In the genomic region with DNA sequence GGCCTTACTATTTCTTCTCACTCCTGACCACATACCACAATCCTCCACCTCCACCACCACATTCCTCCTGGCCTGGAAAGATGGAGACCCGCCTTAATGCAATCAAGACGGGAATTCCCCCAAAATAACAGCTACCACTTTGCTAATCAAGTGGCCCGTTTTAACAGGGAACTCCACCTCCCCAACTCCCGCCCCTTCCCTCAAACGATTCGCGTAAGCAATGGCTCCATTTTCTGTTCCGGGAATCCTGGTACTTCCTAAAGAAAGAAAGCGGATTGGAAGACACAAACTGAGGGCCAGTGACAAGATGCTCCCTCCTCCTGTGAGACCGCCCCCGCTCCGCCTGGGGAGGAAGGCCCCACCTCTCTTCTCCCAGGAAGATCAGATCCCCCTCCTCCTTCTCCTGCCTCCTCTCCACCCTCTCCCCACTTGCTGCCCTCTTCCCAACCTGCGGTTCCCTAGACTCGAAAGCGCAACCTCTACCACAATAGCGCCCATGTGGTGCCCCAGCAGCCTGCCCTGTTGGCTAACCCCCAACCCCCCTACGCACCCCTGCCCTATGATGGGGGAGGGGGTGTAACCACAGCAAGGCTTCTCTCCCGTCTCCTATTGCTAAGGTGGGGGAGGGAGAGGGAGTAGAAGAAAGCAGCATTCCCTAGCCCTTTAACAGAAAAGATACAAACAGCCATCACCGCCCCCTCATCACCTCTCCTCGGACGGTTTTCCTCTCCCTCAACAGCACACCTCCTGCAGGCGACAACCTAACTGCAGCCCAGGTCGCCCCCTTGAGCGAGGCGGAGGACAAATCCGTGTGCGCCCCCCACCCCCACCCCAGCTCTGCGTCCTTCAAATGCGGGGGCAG, we compare ENCODE assay signal across 1 cellular context.
TF ChIP-seq lines count a peak whose summit lies in the region.

No MANE protein-coding gene starts in this region.

TF ChIP-seq in HEK293, 187 proteins besides CTCF, POLR2A, EP300 and RAD21 (continued from another document and continues in another):
- TF ChIP-seq, protein P1, sequence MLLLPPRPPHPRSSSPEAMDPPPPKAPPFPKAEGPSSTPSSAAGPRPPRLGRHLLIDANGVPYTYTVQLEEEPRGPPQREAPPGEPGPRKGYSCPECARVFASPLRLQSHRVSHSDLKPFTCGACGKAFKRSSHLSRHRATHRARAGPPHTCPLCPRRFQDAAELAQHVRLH (tag by site-specific recombination; IDR thresholded peaks at IDR 0.05): no peak; the same call in 1 of the 2 replicates
- TF ChIP-seq YY1 (tag by site-specific recombination; IDR thresholded peaks at IDR 0.05): no peak
- peak; percentile 79 for TF ChIP-seq ZBTB10 (tag by site-specific recombination; IDR thresholded peaks at IDR 0.05)
- TF ChIP-seq ZNF335 (tag by site-specific recombination; conservative IDR thresholded peaks at IDR 0.05): peak; percentile 75
- TF ChIP-seq ZBTB1 (tag by site-specific recombination; IDR thresholded peaks at IDR 0.05): no peak
- no peak for TF ChIP-seq ZNF146 (tag by site-specific recombination; IDR thresholded peaks at IDR 0.05)
- TF ChIP-seq, protein P2, sequence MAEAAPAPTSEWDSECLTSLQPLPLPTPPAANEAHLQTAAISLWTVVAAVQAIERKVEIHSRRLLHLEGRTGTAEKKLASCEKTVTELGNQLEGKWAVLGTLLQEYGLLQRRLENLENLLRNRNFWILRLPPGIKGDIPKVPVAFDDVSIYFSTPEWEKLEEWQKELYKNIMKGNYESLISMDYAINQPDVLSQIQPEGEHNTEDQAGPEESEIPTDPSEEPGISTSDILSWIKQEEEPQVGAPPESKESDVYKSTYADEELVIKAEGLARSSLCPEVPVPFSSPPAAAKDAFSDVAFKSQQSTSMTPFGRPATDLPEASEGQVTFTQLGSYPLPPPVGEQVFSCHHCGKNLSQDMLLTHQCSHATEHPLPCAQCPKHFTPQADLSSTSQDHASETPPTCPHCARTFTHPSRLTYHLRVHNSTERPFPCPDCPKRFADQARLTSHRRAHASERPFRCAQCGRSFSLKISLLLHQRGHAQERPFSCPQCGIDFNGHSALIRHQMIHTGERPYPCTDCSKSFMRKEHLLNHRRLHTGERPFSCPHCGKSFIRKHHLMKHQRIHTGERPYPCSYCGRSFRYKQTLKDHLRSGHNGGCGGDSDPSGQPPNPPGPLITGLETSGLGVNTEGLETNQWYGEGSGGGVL (tag by site-specific recombination; IDR thresholded peaks at IDR 0.05): peak; percentile 99
- TF ChIP-seq ZNF76 (tag by site-specific recombination; IDR thresholded peaks at IDR 0.05; ENCODE audit: borderline replicate concordance, low read depth): peak; percentile 55; the same call in 1 of the 2 replicates
- no peak for TF ChIP-seq ZNF404 (tag by site-specific recombination; IDR thresholded peaks at IDR 0.05)
- no peak for TF ChIP-seq ZNF660 (tag by site-specific recombination; IDR thresholded peaks at IDR 0.05)
- peak; percentile 17; the same call in 1 of the 2 replicates for TF ChIP-seq ZNF24 (tag by site-specific recombination; IDR thresholded peaks at IDR 0.05)
- TF ChIP-seq ZNF629 (tag by site-specific recombination; IDR thresholded peaks at IDR 0.05): no peak
- TF ChIP-seq ZNF513 (tag by site-specific recombination; IDR thresholded peaks at IDR 0.05): no peak
- TF ChIP-seq ZNF549 (tag by site-specific recombination; IDR thresholded peaks at IDR 0.05): no peak
- TF ChIP-seq ZNF664 (tag by site-specific recombination; IDR thresholded peaks at IDR 0.05): no peak
- peak; percentile 83 for TF ChIP-seq HIC1 (tag by site-specific recombination; IDR thresholded peaks at IDR 0.05)
- TF ChIP-seq ZNF266 (tag by site-specific recombination; IDR thresholded peaks at IDR 0.05; ENCODE audit: low read depth): no peak
- peak; percentile 58; the same call in 1 of the 2 replicates for TF ChIP-seq SP7 (tag by site-specific recombination; IDR thresholded peaks at IDR 0.05)
- peak; percentile 77 for TF ChIP-seq ZIC2 (tag by site-specific recombination; IDR thresholded peaks at IDR 0.05)
- TF ChIP-seq ZNF747 (tag by site-specific recombination; IDR thresholded peaks at IDR 0.05): no peak
- peak; percentile 86 for TF ChIP-seq ZBTB48 (tag by site-specific recombination; IDR thresholded peaks at IDR 0.05)
- TF ChIP-seq ZNF391 (tag by site-specific recombination; IDR thresholded peaks at IDR 0.05; ENCODE audit: borderline replicate concordance, low read depth): no peak
- no peak for TF ChIP-seq ZNF449 (tag by site-specific recombination; IDR thresholded peaks at IDR 0.05)
- TF ChIP-seq ZNF169 (tag by site-specific recombination; IDR thresholded peaks at IDR 0.05): no peak
- no peak for TF ChIP-seq SETDB1 (IDR thresholded peaks at IDR 0.05; ENCODE audit: insufficient read length, low read length)
- no peak for TF ChIP-seq ZNF184 (tag by site-specific recombination; IDR thresholded peaks at IDR 0.05)
- no peak for TF ChIP-seq MEIS1 (CRISPR knock-in tag; IDR thresholded peaks at IDR 0.05; ENCODE audit: borderline replicate concordance)
- no peak for TF ChIP-seq ZNF521 (tag by site-specific recombination; IDR thresholded peaks at IDR 0.05)
- TF ChIP-seq, protein P3, sequence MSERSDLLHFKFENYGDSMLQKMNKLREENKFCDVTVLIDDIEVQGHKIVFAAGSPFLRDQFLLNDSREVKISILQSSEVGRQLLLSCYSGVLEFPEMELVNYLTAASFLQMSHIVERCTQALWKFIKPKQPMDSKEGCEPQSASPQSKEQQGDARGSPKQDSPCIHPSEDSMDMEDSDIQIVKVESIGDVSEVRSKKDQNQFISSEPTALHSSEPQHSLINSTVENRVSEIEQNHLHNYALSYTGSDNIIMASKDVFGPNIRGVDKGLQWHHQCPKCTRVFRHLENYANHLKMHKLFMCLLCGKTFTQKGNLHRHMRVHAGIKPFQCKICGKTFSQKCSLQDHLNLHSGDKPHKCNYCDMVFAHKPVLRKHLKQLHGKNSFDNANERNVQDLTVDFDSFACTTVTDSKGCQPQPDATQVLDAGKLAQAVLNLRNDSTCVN (tag by site-specific recombination; optimal IDR thresholded peaks at IDR 0.05): no peak
- peak; percentile 81; the same call in 1 of the 2 replicates for TF ChIP-seq KLF9 (tag by site-specific recombination; IDR thresholded peaks at IDR 0.05; ENCODE audit: low read depth)
- TF ChIP-seq ZNF280C (tag by site-specific recombination; IDR thresholded peaks at IDR 0.05): no peak
- no peak for TF ChIP-seq ZNF223 (tag by site-specific recombination; IDR thresholded peaks at IDR 0.05)
- no peak for TF ChIP-seq AEBP2 (tag by site-specific recombination; IDR thresholded peaks at IDR 0.05; ENCODE audit: borderline replicate concordance)
- peak; percentile 89 for TF ChIP-seq SCRT1 (tag by site-specific recombination; IDR thresholded peaks at IDR 0.05; ENCODE audit: borderline replicate concordance)
- TF ChIP-seq KLF8 (tag by site-specific recombination; IDR thresholded peaks at IDR 0.05): peak; percentile 82
- TF ChIP-seq ZNF426 (tag by site-specific recombination; IDR thresholded peaks at IDR 0.05): no peak
- no peak for TF ChIP-seq ZNF623 (tag by site-specific recombination; IDR thresholded peaks at IDR 0.05)
- TF ChIP-seq, protein P4, sequence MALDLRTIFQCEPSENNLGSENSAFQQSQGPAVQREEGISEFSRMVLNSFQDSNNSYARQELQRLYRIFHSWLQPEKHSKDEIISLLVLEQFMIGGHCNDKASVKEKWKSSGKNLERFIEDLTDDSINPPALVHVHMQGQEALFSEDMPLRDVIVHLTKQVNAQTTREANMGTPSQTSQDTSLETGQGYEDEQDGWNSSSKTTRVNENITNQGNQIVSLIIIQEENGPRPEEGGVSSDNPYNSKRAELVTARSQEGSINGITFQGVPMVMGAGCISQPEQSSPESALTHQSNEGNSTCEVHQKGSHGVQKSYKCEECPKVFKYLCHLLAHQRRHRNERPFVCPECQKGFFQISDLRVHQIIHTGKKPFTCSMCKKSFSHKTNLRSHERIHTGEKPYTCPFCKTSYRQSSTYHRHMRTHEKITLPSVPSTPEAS (tag by site-specific recombination; IDR thresholded peaks at IDR 0.05): no peak
- TF ChIP-seq ZNF843 (tag by site-specific recombination; IDR thresholded peaks at IDR 0.05): no peak
- TF ChIP-seq GLIS1 (tag by site-specific recombination; IDR thresholded peaks at IDR 0.05): peak; percentile 69
- TF ChIP-seq ZFHX2 (tag by site-specific recombination; conservative IDR thresholded peaks at IDR 0.05): peak; percentile 94
- no peak for TF ChIP-seq ZNF121 (tag by site-specific recombination; IDR thresholded peaks at IDR 0.05)
- no peak for TF ChIP-seq OVOL3 (tag by site-specific recombination; IDR thresholded peaks at IDR 0.05)
- no peak for TF ChIP-seq ZNF654 (tag by site-specific recombination; IDR thresholded peaks at IDR 0.05; ENCODE audit: low read depth)
